In the genomic region with DNA sequence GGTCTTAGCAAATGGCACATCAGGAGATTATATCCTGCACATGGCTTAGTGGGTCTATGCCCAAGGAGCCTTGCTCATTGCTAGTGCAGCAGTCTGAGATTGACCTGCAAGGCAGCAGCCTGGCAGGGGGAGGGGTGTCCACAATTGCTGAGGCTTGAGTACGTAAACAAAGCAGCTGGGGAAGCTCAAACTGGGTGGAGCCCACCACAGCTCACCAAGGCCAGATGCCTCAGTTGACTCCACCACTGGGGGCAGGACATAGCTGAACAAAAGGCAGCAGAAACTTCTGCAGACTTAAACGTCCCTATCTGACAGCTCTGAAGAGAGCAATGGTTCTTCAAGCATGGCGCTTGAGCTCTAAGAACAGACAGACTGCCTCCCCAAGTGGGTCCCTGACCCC, we compare ENCODE assay signal across 8 cellular contexts. TPM values are rescaled to one million over a fixed set of nuclear protein-coding genes. Genes with fewer than 3 reads are reported as not detected.
"Had no signal": no experiment of that assay in that cellular context is flagged by ENCODE, and none has a peak within 500 bp of the region (broad histone marks: within the 10 kb centered on the region; RNA-seq: fewer than 3 reads in every experiment).

No MANE protein-coding gene starts in this region.

RNA-seq across cellular contexts. Expression of a gene that starts 13.6 kb away (rescaled TPM):
- total RNA-seq: LHCN-M2, MCF 10A, PC-3, Peyer's patch, Right ventricle myocardium inferior, SJCRH30, SK-MEL-5, T-cell had no signal

RNA-seq across cellular contexts. Expression of a gene that starts 53.9 kb away (rescaled TPM):
- total RNA-seq: LHCN-M2, MCF 10A, PC-3, Peyer's patch, Right ventricle myocardium inferior, SJCRH30, SK-MEL-5, T-cell had no signal
